17 cellular contexts compared by ENCODE assay signal in the genomic region with DNA sequence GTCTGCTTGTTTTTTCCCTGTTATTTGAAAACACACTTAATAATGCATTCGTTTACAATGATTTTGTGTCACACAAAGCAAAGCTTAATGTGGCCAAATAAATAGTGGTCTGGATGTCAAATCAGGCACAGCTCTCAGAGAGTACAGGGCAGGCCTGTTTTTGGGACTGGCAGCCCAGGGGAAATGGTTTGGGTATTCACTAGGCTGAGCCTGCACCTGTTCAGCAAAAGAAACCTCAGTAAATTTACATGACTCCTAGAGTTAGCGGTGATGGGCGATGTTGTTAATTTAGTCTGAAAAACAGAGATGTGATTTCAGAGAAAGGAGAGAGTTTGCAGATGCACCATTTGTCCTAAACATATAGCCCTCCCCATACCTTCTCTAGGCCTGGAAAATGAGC.
"Had no signal": no experiment of that assay in that cellular context is flagged by ENCODE, and none has a peak within 500 bp of the region (broad histone marks: within the 10 kb centered on the region; RNA-seq: fewer than 3 reads in every experiment).

No MANE protein-coding gene starts in this region.

- H3K27me3 ChIP-seq: uterus had no signal

- H3K27ac ChIP-seq: esophagus squamous epithelium, heart right ventricle, tibial artery, uterus had no signal

- ATAC-seq: heart right ventricle, left ventricle myocardium superior had no signal

- DNase-seq: activated B cell treated with CpG ODN at 0.5 μM for 24 hours; activated CD4-positive, alpha-beta memory T cell treated with anti-CD3 and anti-CD28 coated beads for 36 hours; activated CD4-positive, alpha-beta T cell treated with anti-CD3 and anti-CD28 coated beads for 4 hours; activated naive CD8-positive, alpha-beta T cell treated with anti-CD3 and anti-CD28 coated beads, Interleukin-2, amount 10 ng/mL, durations not matched to agents 7 days and 5 days; amygdala; dermis blood vessel endothelial cell; effector memory CD4-positive, alpha-beta T cell; esophagus squamous epithelium; heart right ventricle; left ventricle myocardium superior; occipital lobe; stimulated activated CD4-positive, alpha-beta T cell treated with anti-CD3 and anti-CD28 coated beads, Interleukin-2, amount 100 ng/mL, for 24 hours; stimulated activated naive CD4-positive, alpha-beta T cell treated with Interleukin-2 at 50 U/mL for 16 hours; substantia nigra; tibial artery; uterus had no signal

- H3K9me3 ChIP-seq: esophagus squamous epithelium, heart right ventricle, tibial artery, uterus had no signal

- FAIRE-seq: TTC549 had no signal

- H3K36me3 ChIP-seq: esophagus squamous epithelium, heart right ventricle, tibial artery, uterus had no signal

- H3K4me3 ChIP-seq: esophagus squamous epithelium, heart right ventricle, tibial artery, uterus had no signal

- H3K4me1 ChIP-seq: esophagus squamous epithelium, heart right ventricle, tibial artery had no signal
